ENCODE assay signal across 8 cellular contexts in genomic region chr5:33435893-33436490, GRCh38. TPM values are rescaled to one million over a fixed set of nuclear protein-coding genes. Genes with fewer than 3 reads are reported as not detected.
DNase-seq lines count a peak whose midpoint lies in the region; ATAC-seq and TF ChIP-seq lines count a peak whose summit lies in the region.
"Not testable (repeated sequence)": the region's sequence is repeated elsewhere in the genome, so short reads cannot be mapped to it uniquely, and the experiment has no call there.

No MANE protein-coding gene starts in this region.

- H3K9me3 Mint-ChIP-seq in neural progenitor cell: not testable (repeated sequence)

- H3K4me1 ChIP-seq in neural progenitor cell; thoracic aorta (ENCODE audit: control insufficient read depth in 1 of 2, low read depth in 2 of 2): not testable (repeated sequence)

- H3K79me2 ChIP-seq in neural progenitor cell (ENCODE audit: low read depth): peaks cover 18% of the 10 kb centered on the region

- not testable (repeated sequence) for H3K27me3 ChIP-seq in MG63; neural progenitor cell; thoracic aorta (replicated peaks; ENCODE audit: insufficient read depth)

- H3K27ac Mint-ChIP-seq in neural progenitor cell: not testable (repeated sequence)

- not testable (repeated sequence) for ATAC-seq in thoracic aorta (ENCODE audit: insufficient number of reproducible peaks, low FRiP score, low read depth)

- H3K9ac ChIP-seq in neural progenitor cell: not testable (repeated sequence)

- H3K4me3 ChIP-seq in HFF-Myc (replicated peaks; ENCODE audit: low read depth, low read length); MG63; neural progenitor cell: not testable (repeated sequence)
- H3K4me3 ChIP-seq in thoracic aorta: peak overlapping the region; percentile 32

- H3F3A ChIP-seq in neural progenitor cell (ENCODE audit: low read depth): peaks cover 11% of the 10 kb centered on the region

- not testable (repeated sequence) for H2AFZ ChIP-seq in neural progenitor cell (replicated peaks)

- H4K20me1 ChIP-seq in neural progenitor cell (ENCODE audit: low read depth): not testable (repeated sequence)

- H3K4me1 Mint-ChIP-seq in neural progenitor cell: not testable (repeated sequence)

- not testable (repeated sequence) for H3K27me3 Mint-ChIP-seq in neural progenitor cell (ENCODE audit: insufficient read depth, low read depth)

- TF ChIP-seq CTCF in GM10266 (IDR thresholded peaks at IDR 0.05; ENCODE audit: control insufficient read depth, insufficient read depth, low read depth, missing control alignments): peak; percentile 71
- TF ChIP-seq CTCF in HFF-Myc (IDR thresholded peaks at IDR 0.05; ENCODE audit: low read depth, low read length, missing control alignments): peak; percentile 78
- TF ChIP-seq CTCF in neural progenitor cell (IDR thresholded peaks at IDR 0.05): peak; percentile 76
- TF ChIP-seq CTCF in thoracic aorta (IDR thresholded peaks at IDR 0.05): peak; percentile 74

- H3K4me3 Mint-ChIP-seq in neural progenitor cell: not testable (repeated sequence)

- not testable (repeated sequence) for H3K27ac ChIP-seq in neural progenitor cell, thoracic aorta

- not testable (repeated sequence) for H3K36me3 Mint-ChIP-seq in neural progenitor cell

- peak; percentile 62 for DNase-seq in GM10266 (ENCODE audit: extremely low spot score)
- peak; percentile 59 for DNase-seq in HFF-Myc (ENCODE audit: extremely low read depth, low read depth)
- peak; percentile 60 for DNase-seq in MG63
- peak; percentile 78 for DNase-seq in RPMI8226
- DNase-seq in activated T-helper 1 cell treated with Interleukin-2 at 50 U/mL for 16 hours (ENCODE audit: low read depth): peak; percentile 31
- DNase-seq in fibroblast of peridontal ligament (ENCODE audit: extremely low read depth): peak; percentile 84
- peak; percentile 84 for DNase-seq in neural progenitor cell (ENCODE audit: low spot score)
- peak; percentile 8 for DNase-seq in thoracic aorta (ENCODE audit: low spot score)

- not testable (repeated sequence) for H3K36me3 ChIP-seq in MG63, neural progenitor cell, thoracic aorta

- not testable (repeated sequence) for H3K9me3 ChIP-seq in MG63; neural progenitor cell (ENCODE audit: low read depth); thoracic aorta

- H3K4me2 ChIP-seq in neural progenitor cell: not testable (repeated sequence)

RNA-seq across cellular contexts. Expression of gene TARS1, which starts 4.8 kb away (rescaled TPM):
- total RNA-seq in MG63 (2014; rRNA removed; shearing (Covaris generic); ENCODE audit: low replicate concordance): 433 and 1,067 TPM in 2 replicates
- total RNA-seq in neural progenitor cell (ENCODE audit: low replicate concordance) (73.6 and 123 TPM in 2 replicates), thoracic aorta (10 to 100 TPM; 41.2 to 74.1 TPM)

Comparison
In these comparisons a context has a peak if more than half of its experiments do, and no peak if none do; other contexts are left out.
1. DNase-seq: peak in every context shown above with its lines; median percentile 84 in fibroblast of peridontal ligament; 84 in neural progenitor cell; 78 in RPMI8226; 62 in GM10266; 60 in MG63; 59 in HFF-Myc; 31 in activated T-helper 1 cell treated with Interleukin-2 at 50 U/mL for 16 hours; 8 in thoracic aorta.